Comparison of ENCODE assay signal across 15 cellular contexts in genomic region chr18:77092104-77093066, GRCh38. TPM values are rescaled to one million over a fixed set of nuclear protein-coding genes. Genes with fewer than 3 reads are reported as not detected.
DNase-seq lines count a peak whose midpoint lies in the region; ATAC-seq and TF ChIP-seq lines count a peak whose summit lies in the region.
"Had no signal": no experiment of that assay in that cellular context is flagged by ENCODE, and none has a peak within 500 bp of the region (broad histone marks: within the 10 kb centered on the region; RNA-seq: fewer than 3 reads in every experiment).

No MANE protein-coding gene starts in this region.

- H3K79me1 ChIP-seq in neuronal stem cell (ENCODE audit: low read depth, low read length): no peaks in the 10 kb centered on the region

- WGBS in neuronal stem cell (ENCODE audit: extremely low coverage in 2 of 2, insufficient read length in 2 of 2, insufficient replicate concordance in 1 of 2), 2 donors: no CpG with 5 or more reads among the region's 48 CpGs

- no peak overlapping the region for H2BK120ac ChIP-seq in neuronal stem cell (ENCODE audit: low read depth, low read length)

- no peak overlapping the region for H2AK5ac ChIP-seq in neuronal stem cell (ENCODE audit: low read depth, low read length)

- no peak for TF ChIP-seq CTCF in CD8-positive, alpha-beta T cell (IDR thresholded peaks at IDR 0.05)
- TF ChIP-seq CTCF in GM20000 (IDR thresholded peaks at IDR 0.05; ENCODE audit: extremely low read depth, missing control alignments): no peak

- peaks cover 63% of the 10 kb centered on the region for H3K36me3 Mint-ChIP-seq in CD8-positive, alpha-beta T cell
- H3K36me3 Mint-ChIP-seq in activated naive CD8-positive, alpha-beta T cell treated with anti-CD3 and anti-CD28 coated beads for 36 hours: peaks cover 32% of the 10 kb centered on the region

- POLR2A ChIA-PET in CD8-positive, alpha-beta T cell (lab: Charles Lee): interaction anchor here (0.7 kb wide), 1 partner anchor 13 kb away, joined by 4 read pairs; no protein-coding TSS in a partner anchor

- intact Hi-C loops in CD8-positive, alpha-beta T cell (cut with DNase I, micrococcal nuclease): no loop called here

- no peaks in the 10 kb centered on the region for H3K27me3 Mint-ChIP-seq in CD8-positive, alpha-beta T cell (ENCODE audit: low read depth)
- H3K27me3 Mint-ChIP-seq in activated naive CD8-positive, alpha-beta T cell treated with anti-CD3 and anti-CD28 coated beads for 36 hours: no peaks in the 10 kb centered on the region

- no peak overlapping the region for H4K8ac ChIP-seq in neuronal stem cell (ENCODE audit: low read depth, low read length)

- H3K27ac Mint-ChIP-seq in CD8-positive, alpha-beta T cell: peak overlapping the region; percentile 29
- H3K27ac Mint-ChIP-seq in activated naive CD8-positive, alpha-beta T cell treated with anti-CD3 and anti-CD28 coated beads for 36 hours: peak overlapping the region; percentile 52
- H3K27ac Mint-ChIP-seq: endodermal cell had no signal

- H4K91ac ChIP-seq in neuronal stem cell (ENCODE audit: low read depth, low read length, poor library complexity): no peak overlapping the region

- no peak overlapping the region for H3K27ac ChIP-seq in CD8-positive, alpha-beta T cell (ENCODE audit: low read depth, low read length)
- H3K27ac ChIP-seq in neuronal stem cell (replicated peaks; ENCODE audit: low read length): no peak overlapping the region
- H3K27ac ChIP-seq: 22Rv1, BLaER1, left lung, thoracic aorta had no signal

- no peak overlapping the region for H3K4me3 ChIP-seq in CD8-positive, alpha-beta T cell (ENCODE audit: low read depth, low read length)
- H3K4me3 ChIP-seq in neuronal stem cell (ENCODE audit: low read length in 2 of 2): no peak overlapping the region
- H3K4me3 ChIP-seq: BLaER1, left lung, thoracic aorta had no signal

- CTCF ChIA-PET in CD8-positive, alpha-beta T cell (lab: Charles Lee): interaction anchor here (1.1 to 1.5 kb wide), 2 partner anchors 10 to 24 kb away, joined by 3 to 4 read pairs; no protein-coding TSS in a partner anchor

- no peaks in the 10 kb centered on the region for H3K27me3 ChIP-seq in CD8-positive, alpha-beta T cell (ENCODE audit: insufficient read depth, low read length)
- peaks cover 0 to 14% (median 2%) of the 10 kb centered on the region in 3 experiments for H3K27me3 ChIP-seq in neuronal stem cell (ENCODE audit: control insufficient read depth in 3 of 3, insufficient read depth in 3 of 3, low read depth in 1 of 3, low read length in 3 of 3)
- H3K27me3 ChIP-seq: BLaER1, left lung had no signal

- H3K4ac ChIP-seq in neuronal stem cell (ENCODE audit: low read length): no peak overlapping the region

- no peaks in the 10 kb centered on the region for H3K9me3 Mint-ChIP-seq in CD8-positive, alpha-beta T cell
- no peaks in the 10 kb centered on the region for H3K9me3 Mint-ChIP-seq in activated naive CD8-positive, alpha-beta T cell treated with anti-CD3 and anti-CD28 coated beads for 36 hours
- H3K9me3 Mint-ChIP-seq: endodermal cell had no signal

- H3K9me3 ChIP-seq in CD8-positive, alpha-beta T cell (ENCODE audit: low read length): no peaks in the 10 kb centered on the region
- no peaks in the 10 kb centered on the region for H3K9me3 ChIP-seq in neuronal stem cell (replicated peaks in 1 of 2; ENCODE audit: control insufficient read depth in 2 of 2, insufficient read depth in 1 of 2, low read depth in 1 of 2, low read length in 2 of 2)
- H3K9me3 ChIP-seq: left lung, thoracic aorta had no signal

- ATAC-seq in CD8-positive, alpha-beta T cell: peak; percentile 48
- no peak for ATAC-seq in GM19035 (IDR thresholded peaks at IDR 0.05; ENCODE audit: unreplicated experiment)
- ATAC-seq in GM21528 (IDR thresholded peaks at IDR 0.05; ENCODE audit: low FRiP score, unreplicated experiment): no peak
- ATAC-seq: left lung had no signal

- peak overlapping the region; percentile 84 for H3K18ac ChIP-seq in neuronal stem cell (ENCODE audit: low read length)

- H2AFZ ChIP-seq in neuronal stem cell (ENCODE audit: low read length): peak overlapping the region; percentile 6

- no peak overlapping the region for H3K23ac ChIP-seq in neuronal stem cell (ENCODE audit: low read depth, low read length, poor library complexity)

- H2BK15ac ChIP-seq in neuronal stem cell (ENCODE audit: low read length): peak overlapping the region; percentile 21

- H3K4me1 ChIP-seq in CD8-positive, alpha-beta T cell (ENCODE audit: insufficient read depth, low read length): peaks cover 57% of the 10 kb centered on the region
- H3K4me1 ChIP-seq in neuronal stem cell (ENCODE audit: control insufficient read depth in 2 of 2, insufficient read depth in 1 of 2, low read depth in 1 of 2, low read length in 2 of 2): no peaks in the 10 kb centered on the region

- H3K4me2 ChIP-seq in neuronal stem cell (ENCODE audit: insufficient read depth, low read length, poor library complexity, severe bottlenecking): no peak overlapping the region
- H3K4me2 ChIP-seq: BLaER1 had no signal

- peak overlapping the region; percentile 6 for H3K4me3 Mint-ChIP-seq in CD8-positive, alpha-beta T cell
- no peak overlapping the region for H3K4me3 Mint-ChIP-seq in activated naive CD8-positive, alpha-beta T cell treated with anti-CD3 and anti-CD28 coated beads for 36 hours
- H3K4me3 Mint-ChIP-seq: endodermal cell had no signal

- no peak overlapping the region for H3K14ac ChIP-seq in neuronal stem cell (ENCODE audit: low read length)

- DNase-seq in NCI-H1417 (lab: John Stamatoyannopoulos, UW): peak in 2 of 3 experiments; percentile 70 to 73
- DNase-seq in NCI-H1417 treated with DMSO at 0.1 percent for 48 hours (lab: John Stamatoyannopoulos, UW): no peak
- no peak for DNase-seq in CD8-positive, alpha-beta T cell
- DNase-seq in activated naive CD8-positive, alpha-beta T cell treated with anti-CD3 and anti-CD28 coated beads for 36 hours: no peak
- DNase-seq in neuronal stem cell (ENCODE audit: low spot score): no peak
- DNase-seq in GM20000 (ENCODE audit: low spot score): no peak
- DNase-seq: central memory CD4-positive, alpha-beta T cell; endodermal cell; left lung; retina had no signal

- H2BK5ac ChIP-seq in neuronal stem cell (ENCODE audit: low read length): no peak overlapping the region

- no peak overlapping the region for H2BK12ac ChIP-seq in neuronal stem cell (ENCODE audit: low read length)

- no peak overlapping the region for H3K9ac ChIP-seq in neuronal stem cell (ENCODE audit: low read depth, low read length, poor library complexity)
- H3K9ac ChIP-seq: BLaER1 had no signal

- H3K36me3 ChIP-seq in CD8-positive, alpha-beta T cell (ENCODE audit: insufficient read depth, low read length): peaks cover 16% of the 10 kb centered on the region
- H3K36me3 ChIP-seq in neuronal stem cell (replicated peaks in 1 of 2; ENCODE audit: control insufficient read depth in 2 of 2, insufficient read depth in 2 of 2, low read length in 2 of 2): no peaks in the 10 kb centered on the region
- H3K36me3 ChIP-seq: thoracic aorta had no signal

- peaks cover 74% of the 10 kb centered on the region for H3K4me1 Mint-ChIP-seq in CD8-positive, alpha-beta T cell (ENCODE audit: low read depth)
- H3K4me1 Mint-ChIP-seq in activated naive CD8-positive, alpha-beta T cell treated with anti-CD3 and anti-CD28 coated beads for 36 hours: peaks cover 39% of the 10 kb centered on the region

RNA-seq across cellular contexts. Expression of gene MBP, which starts 40.2 kb away (rescaled TPM):
- total RNA-seq in CD8-positive, alpha-beta T cell: 10 to 100 TPM; 67.9 to 70.7 TPM
- total RNA-seq in activated naive CD8-positive, alpha-beta T cell treated with anti-CD3 and anti-CD28 coated beads for 36 hours: 10 to 100 TPM; 41.2 to 45.9 TPM
- polyA plus RNA-seq in neuronal stem cell (2013, experiment 1 of 2): 1.5 TPM
- polyA plus RNA-seq in neuronal stem cell (2013, experiment 2 of 2): 1.4 TPM

Comparison
In these comparisons a context has a peak if more than half of its experiments do, and no peak if none do; other contexts are left out.
1. DNase-seq: peak in NCI-H1417 (2 of 3); none in NCI-H1417 treated with DMSO at 0.1 percent for 48 hours (single experiment), CD8-positive, alpha-beta T cell (0 of 7), activated naive CD8-positive, alpha-beta T cell treated with anti-CD3 and anti-CD28 coated beads for 36 hours (single experiment), neuronal stem cell (single experiment) and GM20000 (single experiment).